Comparison of ENCODE assay signal across 22 cellular contexts in genomic region chr5:64603676-64604075, GRCh38.
"Had no signal": no experiment of that assay in that cellular context is flagged by ENCODE, and none has a peak within 500 bp of the region (broad histone marks: within the 10 kb centered on the region; RNA-seq: fewer than 3 reads in every experiment).

No MANE protein-coding gene starts in this region.

- H3K9ac ChIP-seq: parathyroid adenoma had no signal

- H3K4me1 ChIP-seq: foreskin keratinocyte, parathyroid adenoma, prostate gland, right lobe of liver, spleen had no signal

- H3K27ac Mint-ChIP-seq: immature natural killer cell; naive thymus-derived CD4-positive, alpha-beta T cell; nephron progenitor cell; stimulated activated memory B cell treated with anti-CD40 and anti-IgM and Interleukin-4, amounts not matched to agents 10 μg/mL and 1 μg/mL and 100 μg/mL, for 72 hours had no signal

- H3K4me3 Mint-ChIP-seq: immature natural killer cell; naive thymus-derived CD4-positive, alpha-beta T cell; nephron progenitor cell; stimulated activated memory B cell treated with anti-CD40 and anti-IgM and Interleukin-4, amounts not matched to agents 10 μg/mL and 1 μg/mL and 100 μg/mL, for 72 hours had no signal

- H3K27ac ChIP-seq: dorsolateral prefrontal cortex, foreskin keratinocyte, parathyroid adenoma, prostate gland, right lobe of liver, spleen, stomach, thoracic aorta had no signal

- H2AFZ ChIP-seq: parathyroid adenoma had no signal

- ATAC-seq: foreskin keratinocyte; left colon; naive thymus-derived CD4-positive, alpha-beta T cell; right lobe of liver; stimulated activated memory B cell treated with anti-CD40 and anti-IgM and Interleukin-4, amounts not matched to agents 10 μg/mL and 1 μg/mL and 100 μg/mL, for 72 hours had no signal

- H3K27me3 ChIP-seq: dorsolateral prefrontal cortex, right lobe of liver, spleen, stomach had no signal

- DNase-seq: cortex of kidney; dorsolateral prefrontal cortex; effector CD8-positive, alpha-beta T cell; foreskin keratinocyte; immature natural killer cell; kidney; left colon; naive thymus-derived CD4-positive, alpha-beta T cell; nephron progenitor cell; retina; right lobe of liver; spleen; stimulated activated CD4-positive, alpha-beta T cell treated with anti-CD3 and anti-CD28 coated beads, Interleukin-15, amount 100 ng/mL, for 24 hours; stimulated activated CD4-positive, alpha-beta T cell treated with anti-CD3 and anti-CD28 coated beads, Interleukin-1b, Interleukin-23, amount 100 ng/mL, for 48 hours; stimulated activated CD4-positive, alpha-beta T cell treated with anti-CD3 and anti-CD28 coated beads, Interleukin-4, amount 100 ng/mL, for 24 hours; stomach; substantia nigra; trophoblast cell had no signal

- H3K9me3 ChIP-seq: prostate gland, right lobe of liver, spleen, stomach, thoracic aorta had no signal

- H3K36me3 Mint-ChIP-seq: immature natural killer cell; naive thymus-derived CD4-positive, alpha-beta T cell; stimulated activated memory B cell treated with anti-CD40 and anti-IgM and Interleukin-4, amounts not matched to agents 10 μg/mL and 1 μg/mL and 100 μg/mL, for 72 hours had no signal

- H3K4me3 ChIP-seq: dorsolateral prefrontal cortex, prostate gland, right lobe of liver, spleen, stomach, thoracic aorta had no signal

- H3K4me1 Mint-ChIP-seq: immature natural killer cell; naive thymus-derived CD4-positive, alpha-beta T cell; nephron progenitor cell; stimulated activated memory B cell treated with anti-CD40 and anti-IgM and Interleukin-4, amounts not matched to agents 10 μg/mL and 1 μg/mL and 100 μg/mL, for 72 hours had no signal

- H3K36me3 ChIP-seq: prostate gland, right lobe of liver, spleen, stomach had no signal

- H3K9me3 Mint-ChIP-seq: naive thymus-derived CD4-positive, alpha-beta T cell; nephron progenitor cell; stimulated activated memory B cell treated with anti-CD40 and anti-IgM and Interleukin-4, amounts not matched to agents 10 μg/mL and 1 μg/mL and 100 μg/mL, for 72 hours had no signal
